In the genomic region with DNA sequence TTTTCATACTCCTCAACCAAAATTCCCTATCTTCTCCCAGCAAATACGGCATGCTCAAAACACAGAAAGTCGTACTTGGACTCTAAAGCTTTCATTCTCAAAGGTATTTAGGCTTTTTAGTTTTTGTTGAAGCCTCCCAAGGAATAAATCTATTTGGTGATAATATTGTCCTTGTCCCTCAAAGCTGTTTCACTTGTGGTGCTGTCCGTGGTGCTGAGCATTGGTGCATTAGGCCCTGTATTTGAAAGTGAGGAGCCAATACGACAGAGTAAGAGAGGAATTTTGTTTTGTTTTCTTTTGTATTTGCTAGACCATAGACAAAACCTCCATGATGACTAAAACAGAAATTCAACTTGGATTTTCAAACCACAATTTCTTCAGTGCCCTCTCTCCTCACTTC, we compare ENCODE assay signal across 11 cellular contexts. TPM values are rescaled to one million over a fixed set of nuclear protein-coding genes. Genes with fewer than 3 reads are reported as not detected.
A peak's percentile ranks its signal among the peaks of the same experiment; 100 is the strongest.
DNase-seq lines count a peak whose midpoint lies in the region; ATAC-seq and TF ChIP-seq lines count a peak whose summit lies in the region.
"Had no signal": no experiment of that assay in that cellular context is flagged by ENCODE, and none has a peak within 500 bp of the region (broad histone marks: within the 10 kb centered on the region; RNA-seq: fewer than 3 reads in every experiment).

No MANE protein-coding gene starts in this region.

- H3K4me3 Mint-ChIP-seq in activated naive CD8-positive, alpha-beta T cell treated with anti-CD3 and anti-CD28 coated beads for 36 hours: no peak overlapping the region
- H3K4me3 Mint-ChIP-seq: natural killer cell treated with Interleukin-12 subunit alpha and Interleukin-12 subunit beta and Interleukin-15 and Interleukin-18, amount 100 ng/mL, for 72 hours had no signal

- in situ Hi-C loops in KBM-7 (cut with MboI; ENCODE audit: low pct_unique_long_range_greater_than_20kb, low sequenced_read_pairs): no loop called here

- H3K27me3 Mint-ChIP-seq in activated naive CD8-positive, alpha-beta T cell treated with anti-CD3 and anti-CD28 coated beads for 36 hours: peaks cover 71% of the 10 kb centered on the region

- H3K9me3 Mint-ChIP-seq in activated naive CD8-positive, alpha-beta T cell treated with anti-CD3 and anti-CD28 coated beads for 36 hours: peaks cover 3% of the 10 kb centered on the region
- H3K9me3 Mint-ChIP-seq: natural killer cell treated with Interleukin-12 subunit alpha and Interleukin-12 subunit beta and Interleukin-15 and Interleukin-18, amount 100 ng/mL, for 72 hours had no signal

- peaks cover 85% of the 10 kb centered on the region for H3K27me3 ChIP-seq in WERI-Rb-1 (ENCODE audit: insufficient read depth, low read depth, severe bottlenecking)

- no peak overlapping the region for H3K4me3 ChIP-seq in WERI-Rb-1 (ENCODE audit: low read depth, low read length)

- DNase-seq in ELF-1 (ENCODE audit: low read depth, low spot score) (peak; percentile 2), KBM-7 (peak; percentile 20), lung microvascular endothelial cell (ENCODE audit: low read depth in 2 of 2) (peak; percentile 38 to 58), WERI-Rb-1 (no peak)
- DNase-seq in activated naive CD8-positive, alpha-beta T cell treated with anti-CD3 and anti-CD28 coated beads for 36 hours: peak; percentile 15
- DNase-seq: activated CD4-positive, CD25-positive, alpha-beta regulatory T cell; NCI-H187 had no signal

- H3K27ac Mint-ChIP-seq in activated naive CD8-positive, alpha-beta T cell treated with anti-CD3 and anti-CD28 coated beads for 36 hours: no peak overlapping the region
- H3K27ac Mint-ChIP-seq: natural killer cell treated with Interleukin-12 subunit alpha and Interleukin-12 subunit beta and Interleukin-15 and Interleukin-18, amount 100 ng/mL, for 72 hours had no signal

- H3K4me1 Mint-ChIP-seq in activated naive CD8-positive, alpha-beta T cell treated with anti-CD3 and anti-CD28 coated beads for 36 hours: peaks cover 5% of the 10 kb centered on the region

- H3K36me3 ChIP-seq in WERI-Rb-1: no peaks in the 10 kb centered on the region

- TF ChIP-seq CTCF in WERI-Rb-1 (IDR thresholded peaks at IDR 0.05; ENCODE audit: low read depth, low read length): no peak

- no peaks in the 10 kb centered on the region for H3K36me3 Mint-ChIP-seq in activated naive CD8-positive, alpha-beta T cell treated with anti-CD3 and anti-CD28 coated beads for 36 hours
- H3K36me3 Mint-ChIP-seq: natural killer cell treated with Interleukin-12 subunit alpha and Interleukin-12 subunit beta and Interleukin-15 and Interleukin-18, amount 100 ng/mL, for 72 hours had no signal

- ATAC-seq in HG03342 (IDR thresholded peaks at IDR 0.05; ENCODE audit: unreplicated experiment) (no peak), GM18517 (IDR thresholded peaks at IDR 0.05; ENCODE audit: unreplicated experiment) (no peak), GM21528 (IDR thresholded peaks at IDR 0.05; ENCODE audit: low FRiP score, unreplicated experiment) (no peak)
- ATAC-seq: natural killer cell treated with Interleukin-12 subunit alpha and Interleukin-12 subunit beta and Interleukin-15 and Interleukin-18, amount 100 ng/mL, for 72 hours had no signal

- no peak overlapping the region for H3K27ac ChIP-seq in WERI-Rb-1

- H3K9me3 ChIP-seq in WERI-Rb-1 (ENCODE audit: severe bottlenecking): peaks cover 9% of the 10 kb centered on the region

RNA-seq across cellular contexts. Expression of a gene that starts 3.2 kb away (rescaled TPM):
- total RNA-seq in activated naive CD8-positive, alpha-beta T cell treated with anti-CD3 and anti-CD28 coated beads for 36 hours: not detected
- total RNA-seq in lung microvascular endothelial cell: not detected in 2 replicates
- total RNA-seq: natural killer cell treated with Interleukin-12 subunit alpha and Interleukin-12 subunit beta and Interleukin-15 and Interleukin-18, amount 100 ng/mL, for 72 hours had no signal

RNA-seq across cellular contexts. Expression of a gene that starts 56.6 kb away (rescaled TPM):
- not detected for total RNA-seq in activated naive CD8-positive, alpha-beta T cell treated with anti-CD3 and anti-CD28 coated beads for 36 hours
- not detected in 2 replicates for total RNA-seq in lung microvascular endothelial cell
- total RNA-seq: natural killer cell treated with Interleukin-12 subunit alpha and Interleukin-12 subunit beta and Interleukin-15 and Interleukin-18, amount 100 ng/mL, for 72 hours had no signal

RNA-seq across cellular contexts. Expression of a gene that starts 59.2 kb away (rescaled TPM):
- 10 to 100 TPM; 13.6 to 14.2 TPM for total RNA-seq in activated naive CD8-positive, alpha-beta T cell treated with anti-CD3 and anti-CD28 coated beads for 36 hours
- 12.9 and 14.3 TPM in 2 replicates for total RNA-seq in lung microvascular endothelial cell
